In the genomic region with DNA sequence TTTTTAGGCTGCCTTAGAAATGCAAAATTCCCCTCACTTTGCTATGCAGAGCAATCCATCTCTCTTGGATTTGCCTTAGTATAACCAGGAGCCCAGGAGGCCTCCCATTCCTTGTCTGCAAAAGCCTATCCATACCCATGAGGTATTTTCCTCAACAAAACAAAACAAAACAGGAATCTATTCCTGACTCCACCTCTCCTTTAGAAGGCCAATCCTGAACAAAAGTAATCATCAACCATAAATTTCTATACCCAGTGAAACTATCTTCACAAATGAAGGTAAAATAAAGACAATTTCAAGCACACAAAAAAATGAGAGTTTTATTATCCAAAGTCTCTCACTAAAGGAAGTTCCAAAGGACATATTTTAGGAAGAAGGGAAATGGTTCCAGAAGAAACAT, we compare ENCODE assay signal across 29 cellular contexts.
"Had no signal": no experiment of that assay in that cellular context is flagged by ENCODE, and none has a peak within 500 bp of the region (broad histone marks: within the 10 kb centered on the region; RNA-seq: fewer than 3 reads in every experiment).

No MANE protein-coding gene starts in this region.

- H3K27ac ChIP-seq: ascending aorta, brain microvascular endothelial cell, coronary artery, dorsolateral prefrontal cortex, WERI-Rb-1 had no signal

- H3K27me3 ChIP-seq: ascending aorta, brain microvascular endothelial cell, dorsolateral prefrontal cortex had no signal

- H3K36me3 ChIP-seq: ascending aorta, brain microvascular endothelial cell, WERI-Rb-1 had no signal

- H3K4me3 ChIP-seq: ascending aorta, coronary artery, dorsolateral prefrontal cortex had no signal

- H3K4me1 ChIP-seq: ascending aorta had no signal

- DNase-seq: activated CD4-positive, alpha-beta memory T cell treated with anti-CD3 and anti-CD28 coated beads for 36 hours; activated CD4-positive, alpha-beta T cell treated with anti-CD3 and anti-CD28 coated beads for 36 hours; activated CD4-positive, alpha-beta T cell treated with anti-CD3 and anti-CD28 coated beads, Interleukin-2, amount 10 ng/mL, durations not matched to agents 24 days and 14 days; activated CD4-positive, CD25-positive, alpha-beta regulatory T cell; activated CD4-positive, CD25-positive, alpha-beta regulatory T cell treated with anti-CD3 and anti-CD28 coated beads, Interleukin-2, amount 50 U/mL, for 72 hours; activated CD8-positive, alpha-beta memory T cell treated with anti-CD3 and anti-CD28 coated beads, Interleukin-2, amount 10 ng/mL, durations not matched to agents 7 days and 5 days; activated CD8-positive, alpha-beta memory T cell treated with anti-CD3 and anti-CD28 coated beads, Interleukin-2, amount 50 U/mL, for 4 hours; activated CD8-positive, alpha-beta T cell treated with anti-CD3 and anti-CD28 coated beads, Interleukin-2, amount 10 ng/mL, durations not matched to agents 7 days and 5 days; activated gamma-delta T cell; activated naive CD4-positive, alpha-beta T cell; activated naive CD4-positive, alpha-beta T cell treated with anti-CD3 and anti-CD28 coated beads, Interleukin-2, amount 10 ng/mL, durations not matched to agents 7 days and 5 days; activated naive CD8-positive, alpha-beta T cell treated with anti-CD3 and anti-CD28 coated beads, Interleukin-2, amount 10 ng/mL, durations not matched to agents 7 days and 5 days; activated T-cell treated with anti-CD3 and anti-CD28 coated beads, Interleukin-2, amount 50 U/mL, for 1 hour; activated T-cell treated with anti-CD3 and anti-CD28 coated beads, Interleukin-2, amount 50 U/mL, for 48 hours; brain microvascular endothelial cell; dorsolateral prefrontal cortex; effector memory CD4-positive, alpha-beta T cell; endodermal cell; foreskin fibroblast; head of caudate nucleus; T-helper 17 cell; T1000; WERI-Rb-1 had no signal

- H3K9me3 ChIP-seq: ascending aorta had no signal

- FAIRE-seq: bronchial epithelial cell, frontal cortex had no signal

- ATAC-seq: activated CD4-positive, alpha-beta T cell treated with anti-CD3 and anti-CD28 coated beads for 36 hours; activated CD8-positive, alpha-beta memory T cell treated with anti-CD3 and anti-CD28 coated beads, Interleukin-2, amount 10 ng/mL, durations not matched to agents 7 days and 5 days; activated CD8-positive, alpha-beta T cell treated with anti-CD3 and anti-CD28 coated beads, Interleukin-2, amount 10 ng/mL, durations not matched to agents 7 days and 5 days; activated naive CD4-positive, alpha-beta T cell treated with anti-CD3 and anti-CD28 coated beads, Interleukin-2, amount 50 U/mL, for 72 hours; esophagus mucosa; T-helper 17 cell had no signal
